15 cellular contexts compared by ENCODE assay signal in the genomic region with DNA sequence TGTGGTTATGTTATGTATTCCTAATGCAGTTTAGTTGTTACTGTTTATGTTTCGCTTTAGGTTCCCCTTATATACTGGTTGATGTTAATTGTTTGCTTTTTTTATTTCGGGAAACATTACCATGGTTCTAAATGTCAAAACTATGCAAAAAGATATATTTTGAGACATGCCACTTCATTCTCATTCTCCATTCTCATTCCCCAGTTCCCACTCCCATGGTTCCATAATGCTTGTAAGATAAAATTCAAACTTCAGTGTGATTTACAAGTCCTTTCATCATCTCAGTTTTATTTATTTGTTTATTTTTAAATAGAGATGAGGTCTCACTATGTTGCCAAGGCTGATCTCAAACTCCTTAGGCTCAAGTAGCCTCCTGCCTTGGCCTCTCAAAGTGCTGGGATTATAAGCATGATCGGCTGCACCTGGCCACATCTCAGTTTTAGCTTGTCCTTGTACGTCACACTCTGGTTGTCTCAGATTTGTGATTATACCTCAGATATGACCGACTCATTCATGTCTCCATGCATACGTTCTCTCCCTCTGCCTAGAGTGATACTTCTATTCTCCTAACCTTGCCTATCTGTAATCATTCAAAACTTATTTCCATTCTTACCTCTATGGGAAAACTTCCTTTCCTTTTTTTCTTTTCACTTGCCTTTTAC.
DNase-seq lines count a peak whose midpoint lies in the region; ATAC-seq lines count a peak whose summit lies in the region.
"Had no signal": no experiment of that assay in that cellular context is flagged by ENCODE, and none has a peak within 500 bp of the region (broad histone marks: within the 10 kb centered on the region; RNA-seq: fewer than 3 reads in every experiment).

No MANE protein-coding gene starts in this region.

- H3K36me3 Mint-ChIP-seq in CD4-positive, CD25-positive, alpha-beta regulatory T cell, result peaks cover 29% of the 10 kb centered on the region

- no peak for ATAC-seq in CD4-positive, CD25-positive, alpha-beta regulatory T cell (ENCODE audit: low read depth in 2 of 2)
- ATAC-seq in GM18867 (IDR thresholded peaks at IDR 0.05; ENCODE audit: unreplicated experiment), result peak; percentile 36
- ATAC-seq in HG02610 (IDR thresholded peaks at IDR 0.05; ENCODE audit: unreplicated experiment), result peak; percentile 49
- ATAC-seq in HG03520 (IDR thresholded peaks at IDR 0.05; ENCODE audit: unreplicated experiment), result peak; percentile 42
- ATAC-seq in HG03457 (IDR thresholded peaks at IDR 0.05; ENCODE audit: unreplicated experiment), result no peak

- no peaks in the 10 kb centered on the region for H3K27me3 ChIP-seq in CD4-positive, CD25-positive, alpha-beta regulatory T cell (ENCODE audit: control insufficient read depth, insufficient read depth, low read length)
- H3K27me3 ChIP-seq: colonic mucosa had no signal

- H3K4me3 ChIP-seq in CD4-positive, CD25-positive, alpha-beta regulatory T cell (ENCODE audit: low read depth, low read length), result no peak overlapping the region
- H3K4me3 ChIP-seq: colonic mucosa had no signal

- no peak for DNase-seq in CD4-positive, CD25-positive, alpha-beta regulatory T cell
- DNase-seq in islet precursor cell (no peak), GM19238 (ENCODE audit: insufficient read length, low spot score) (no peak), D341Med (ENCODE audit: low spot score) (no peak)
- DNase-seq: activated naive CD4-positive, alpha-beta T cell; colonic mucosa; HCEC 1CT; kidney; NCI-H2171 treated with DMSO at 0.1 percent for 48 hours; Right ventricle myocardium superior had no signal

- H3K4me3 Mint-ChIP-seq in CD4-positive, CD25-positive, alpha-beta regulatory T cell, result no peak overlapping the region
- H3K4me3 Mint-ChIP-seq: neural crest cell had no signal

- no peaks in the 10 kb centered on the region for H3K9me3 Mint-ChIP-seq in CD4-positive, CD25-positive, alpha-beta regulatory T cell
- H3K9me3 Mint-ChIP-seq: neural crest cell had no signal

- H3K4me1 Mint-ChIP-seq in CD4-positive, CD25-positive, alpha-beta regulatory T cell, result peaks cover 6 to 18% (median 12%) of the 10 kb centered on the region in 4 donors
- H3K4me1 Mint-ChIP-seq: neural crest cell had no signal

- peak overlapping the region in 2 of 3 donors; percentile 35 to 48 for H3K27ac Mint-ChIP-seq in CD4-positive, CD25-positive, alpha-beta regulatory T cell

- no peaks in the 10 kb centered on the region for H3K36me3 ChIP-seq in CD4-positive, CD25-positive, alpha-beta regulatory T cell (ENCODE audit: control insufficient read depth, insufficient read depth, low read length)
- H3K36me3 ChIP-seq: colonic mucosa had no signal

- no peaks in the 10 kb centered on the region for H3K27me3 Mint-ChIP-seq in CD4-positive, CD25-positive, alpha-beta regulatory T cell

- no peaks in the 10 kb centered on the region for H3K9me3 ChIP-seq in CD4-positive, CD25-positive, alpha-beta regulatory T cell (ENCODE audit: control insufficient read depth in 2 of 2, low read length in 2 of 2)
- H3K9me3 ChIP-seq: colonic mucosa had no signal

- no peak overlapping the region for H3K27ac ChIP-seq in CD4-positive, CD25-positive, alpha-beta regulatory T cell (ENCODE audit: insufficient read depth, low read length, poor library complexity, severe bottlenecking)
- H3K27ac ChIP-seq: colonic mucosa had no signal

- H3K4me1 ChIP-seq in CD4-positive, CD25-positive, alpha-beta regulatory T cell (ENCODE audit: control insufficient read depth, insufficient read depth, low read length, poor library complexity, severe bottlenecking), result no peaks in the 10 kb centered on the region
- H3K4me1 ChIP-seq: colonic mucosa had no signal

Comparison
In these comparisons a context has a peak if more than half of its experiments do, and no peak if none do; other contexts are left out.
1. ATAC-seq: peak in GM18867 (single experiment), HG02610 (single experiment) and HG03520 (single experiment); none in CD4-positive, CD25-positive, alpha-beta regulatory T cell (0 of 2) and HG03457 (single experiment).